1 cellular context compared by ENCODE assay signal in genomic region chr11:64303109-64304031, GRCh38.
TF ChIP-seq lines count a peak whose summit lies in the region.

No MANE protein-coding gene starts in this region.

TF ChIP-seq in HCT116, 20 proteins besides CTCF, POLR2A, EP300 and RAD21:
- TF ChIP-seq CEBPB (IDR thresholded peaks at IDR 0.05; ENCODE audit: low read depth) (no peak), CBX3 (IDR thresholded peaks at IDR 0.05; ENCODE audit: low read depth) (no peak)
